22 cellular contexts compared by ENCODE assay signal in genomic region chr7:17665029-17665428, GRCh38.
"Had no signal": no experiment of that assay in that cellular context is flagged by ENCODE, and none has a peak within 500 bp of the region (broad histone marks: within the 10 kb centered on the region; RNA-seq: fewer than 3 reads in every experiment).

No MANE protein-coding gene starts in this region.

- DNase-seq: effector memory CD8-positive, alpha-beta T cell; gastrocnemius medialis; heart right ventricle; hypothalamus; lower lobe of right lung; midbrain; naive B cell; spleen; stimulated activated CD4-positive, alpha-beta T cell treated with anti-CD3 and anti-CD28 coated beads, Interleukin-15, amount 100 ng/mL, for 24 hours; stimulated activated CD4-positive, alpha-beta T cell treated with anti-CD3 and anti-CD28 coated beads, Interleukin-1b, Interleukin-23, amount 100 ng/mL, for 48 hours; stimulated activated CD4-positive, alpha-beta T cell treated with anti-CD3 and anti-CD28 coated beads, Interleukin-4, amount 100 ng/mL, for 24 hours; stimulated activated naive B cell treated with anti-CD40 and anti-IgM and Interleukin-4, amounts not matched to agents 10 μg/mL and 1 μg/mL and 100 μg/mL, for 72 hours; stimulated activated naive CD8-positive, alpha-beta T cell treated with anti-CD3 and anti-CD28 coated beads, Interleukin-15, amount 100 ng/mL, for 72 hours; testis had no signal

- FAIRE-seq: colon, islet of Langerhans had no signal

- H3K4me1 ChIP-seq: gastrocnemius medialis, lower lobe of right lung, spleen, testis, tibial nerve had no signal

- H3K9me3 ChIP-seq: esophagus muscularis mucosa, gastrocnemius medialis, heart right ventricle, lower lobe of right lung, neutrophil, spleen, testis, tibial nerve had no signal

- H3K36me3 ChIP-seq: esophagus muscularis mucosa, gastrocnemius medialis, heart right ventricle, lower lobe of right lung, neutrophil, spleen, tibial nerve had no signal

- ATAC-seq: effector memory CD8-positive, alpha-beta T cell; gastrocnemius medialis; heart right ventricle; left lobe of liver; lower lobe of right lung; sciatic nerve; stimulated activated naive B cell treated with anti-CD40 and anti-IgM and Interleukin-4, amounts not matched to agents 10 μg/mL and 1 μg/mL and 100 μg/mL, for 72 hours; stimulated activated naive CD8-positive, alpha-beta T cell treated with anti-CD3 and anti-CD28 coated beads, Interleukin-15, amount 100 ng/mL, for 72 hours had no signal

- H3K27ac ChIP-seq: epithelial cell of prostate, esophagus muscularis mucosa, gastrocnemius medialis, heart right ventricle, lower lobe of right lung, neutrophil, spleen, testis, tibial nerve had no signal

- H3K4me3 ChIP-seq: esophagus muscularis mucosa, gastrocnemius medialis, heart right ventricle, lower lobe of right lung, spleen, testis, tibial nerve had no signal

- H3K27me3 ChIP-seq: esophagus muscularis mucosa, gastrocnemius medialis, heart right ventricle, neutrophil, spleen, testis, tibial nerve had no signal
